18 cellular contexts compared by ENCODE assay signal in the genomic region with DNA sequence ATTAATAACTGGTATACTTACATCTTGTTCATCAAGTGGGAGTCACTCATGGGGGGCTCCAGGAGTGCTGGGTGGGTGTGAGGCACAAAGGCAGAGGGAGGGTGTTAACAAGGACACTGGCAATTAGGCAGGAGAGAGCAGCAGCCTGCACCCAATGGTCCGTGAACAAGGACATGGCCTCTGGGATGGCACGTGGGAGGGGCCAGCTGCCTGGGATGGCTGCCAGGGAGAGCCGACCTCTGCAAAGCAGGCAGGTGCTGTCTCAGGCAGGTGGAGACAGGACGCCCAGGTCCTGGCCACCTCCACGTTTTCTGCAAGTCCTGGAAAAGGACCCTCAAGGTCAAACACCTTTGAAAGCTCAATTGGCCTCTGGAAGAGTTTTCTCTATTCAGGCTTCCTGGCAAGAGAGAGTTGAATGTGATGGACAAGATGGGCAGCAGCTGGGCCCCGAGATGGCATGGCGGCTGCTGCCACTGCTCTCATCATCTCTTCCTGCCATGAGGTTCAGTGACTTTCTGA.
DNase-seq lines count a peak whose midpoint lies in the region; ATAC-seq lines count a peak whose summit lies in the region.
"Had no signal": no experiment of that assay in that cellular context is flagged by ENCODE, and none has a peak within 500 bp of the region (broad histone marks: within the 10 kb centered on the region; RNA-seq: fewer than 3 reads in every experiment).

No MANE protein-coding gene starts in this region.

- no peaks in the 10 kb centered on the region for H4K20me1 ChIP-seq in GM23248 (ENCODE audit: insufficient read depth)

- H3K27me3 ChIP-seq in GM23248 (replicated peaks; ENCODE audit: insufficient read depth), result no peaks in the 10 kb centered on the region; the same call in 1 of the 2 replicates

- H3K36me3 ChIP-seq in GM23248 (ENCODE audit: low read depth), result no peaks in the 10 kb centered on the region

- no peaks in the 10 kb centered on the region for H3F3A ChIP-seq in GM23248 (ENCODE audit: insufficient read depth)

- H3K9me3 ChIP-seq in GM23248 (ENCODE audit: low read depth), result no peaks in the 10 kb centered on the region

- no peak overlapping the region for H3K4me3 ChIP-seq in GM23248
- H3K4me3 ChIP-seq: SK-N-MC had no signal

- no peak overlapping the region for H2AFZ ChIP-seq in GM23248

- no peaks in the 10 kb centered on the region for H3K4me1 ChIP-seq in GM23248 (ENCODE audit: insufficient read depth)

- in situ Hi-C loops in GM23248 (cut with MboI), result no loop called here

- H3K27ac ChIP-seq in GM23248, result no peak overlapping the region
- H3K27ac ChIP-seq: SK-N-MC had no signal

- H3K4me2 ChIP-seq in GM23248 (ENCODE audit: unreplicated experiment), result no peak overlapping the region

- DNase-seq in COLO668 (lab: John Stamatoyannopoulos, UW; ENCODE audit: unreplicated experiment) (peak; percentile 87), NCI-H146 (lab: John Stamatoyannopoulos, UW) (peak; percentile 85), NCI-H345 treated with DMSO at 0.1 percent for 48 hours (lab: John Stamatoyannopoulos, UW; ENCODE audit: unreplicated experiment) (peak; percentile 88), islet precursor cell (peak; percentile 46), NCI-H1048 (lab: John Stamatoyannopoulos, UW) (no peak), GM23248 (no peak)
- DNase-seq in effector CD4-positive, alpha-beta T cell, result no peak
- DNase-seq: activated CD4-positive, alpha-beta T cell treated with anti-CD3 and anti-CD28 coated beads for 1 hour; activated effector memory CD4-positive, alpha-beta T cell treated with Interleukin-2 at 50 U/mL for 16 hours; effector memory CD8-positive, alpha-beta T cell; HFFc6; hypothalamus; kidney glomerular epithelial cell; NCI-H226; stimulated activated naive CD4-positive, alpha-beta T cell had no signal

- no peaks in the 10 kb centered on the region for H3K79me2 ChIP-seq in GM23248 (ENCODE audit: insufficient read depth)

- no peaks in the 10 kb centered on the region for H3K9me2 ChIP-seq in GM23248 (ENCODE audit: insufficient read depth)

- H3K9ac ChIP-seq in GM23248, result no peak overlapping the region

- no peak for ATAC-seq in HG03457 (IDR thresholded peaks at IDR 0.05; ENCODE audit: unreplicated experiment)
- ATAC-seq: effector memory CD8-positive, alpha-beta T cell; HepG2 had no signal

- WGBS in GM23248 (ENCODE audit: low coverage in 1 of 2, low lambda C conversion rate in 2 of 2, missing lambda C conversion rate in 2 of 2), 2 experiments, result 33 to 34% methylated on average over 7 of the region's 7 CpGs

Comparison
In these comparisons a context has a peak if more than half of its experiments do, and no peak if none do; other contexts are left out.
1. DNase-seq: peak in COLO668 (single experiment), NCI-H146 (single experiment), NCI-H345 treated with DMSO at 0.1 percent for 48 hours (single experiment) and islet precursor cell (single experiment); none in effector CD4-positive, alpha-beta T cell (single experiment), NCI-H1048 (single experiment) and GM23248 (single experiment).